ENCODE assay signal across 19 cellular contexts in the genomic region with DNA sequence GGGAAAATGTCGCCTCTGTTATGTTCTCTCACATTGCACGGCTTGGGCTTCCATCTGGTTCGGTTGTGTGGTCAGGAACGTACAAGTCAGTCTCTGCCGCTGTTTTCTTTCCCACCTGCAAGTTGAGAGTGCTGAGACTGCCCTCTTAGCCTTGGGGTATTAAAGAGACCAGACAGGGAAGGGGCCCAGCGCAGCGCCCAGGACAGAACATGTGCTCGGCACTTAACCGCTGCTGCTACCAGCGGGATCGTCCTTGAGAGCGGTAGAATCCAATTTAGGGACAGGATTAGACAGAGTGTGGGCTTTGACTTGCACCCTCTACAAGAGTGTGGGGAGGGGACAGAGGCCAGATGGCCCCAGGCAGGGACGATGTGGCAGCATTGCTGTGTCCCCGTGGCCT.
"Had no signal": no experiment of that assay in that cellular context is flagged by ENCODE, and none has a peak within 500 bp of the region (broad histone marks: within the 10 kb centered on the region; RNA-seq: fewer than 3 reads in every experiment).

No MANE protein-coding gene starts in this region.

- H3K4me1 ChIP-seq: adrenal gland had no signal

- H3K27ac ChIP-seq: adrenal gland, VCaP had no signal

- H3K27ac Mint-ChIP-seq: activated CD8-positive, alpha-beta T cell treated with anti-CD3 and anti-CD28 coated beads for 36 hours; activated naive CD8-positive, alpha-beta T cell treated with anti-CD3 and anti-CD28 coated beads, Interleukin-2, amount 10 ng/mL, durations not matched to agents 7 days and 5 days; T-helper 17 cell had no signal

- H3K27me3 Mint-ChIP-seq: activated CD8-positive, alpha-beta T cell treated with anti-CD3 and anti-CD28 coated beads for 36 hours had no signal

- H3K36me3 ChIP-seq: adrenal gland had no signal

- H3K27me3 ChIP-seq: adrenal gland had no signal

- H3K4me3 Mint-ChIP-seq: activated CD8-positive, alpha-beta T cell treated with anti-CD3 and anti-CD28 coated beads for 36 hours; activated naive CD8-positive, alpha-beta T cell treated with anti-CD3 and anti-CD28 coated beads, Interleukin-2, amount 10 ng/mL, durations not matched to agents 7 days and 5 days; T-helper 17 cell had no signal

- H3K4me3 ChIP-seq: adrenal gland had no signal

- ATAC-seq: activated CD8-positive, alpha-beta T cell treated with anti-CD3 and anti-CD28 coated beads for 36 hours; T-helper 17 cell had no signal

- DNase-seq: activated CD4-positive, alpha-beta T cell treated with anti-CD3 and anti-CD28 coated beads for 4 hours; activated CD8-positive, alpha-beta memory T cell treated with anti-CD3 and anti-CD28 coated beads, Interleukin-2, amount 50 U/mL, for 4 hours; activated CD8-positive, alpha-beta T cell treated with anti-CD3 and anti-CD28 coated beads for 36 hours; activated naive CD4-positive, alpha-beta T cell treated with anti-CD3 and anti-CD28 coated beads, Interleukin-2, amount 50 U/mL, for 16 hours; activated naive CD8-positive, alpha-beta T cell treated with anti-CD3 and anti-CD28 coated beads, Interleukin-2, amount 10 ng/mL, durations not matched to agents 7 days and 5 days; adrenal gland; anterior cingulate cortex; cerebellar nuclear complex; Karpas-422; NCI-H1105 treated with DMSO at 0.1 percent for 48 hours; NCI-H146; NCI-H187 treated with DMSO at 0.1 percent for 48 hours; NCI-H2081 treated with DMSO at 0.1 percent for 48 hours; NCI-H446; NCI-H526; NCI-H774; SHP77 treated with DMSO at 0.1 percent for 48 hours; T-helper 17 cell had no signal
